In the genomic region with DNA sequence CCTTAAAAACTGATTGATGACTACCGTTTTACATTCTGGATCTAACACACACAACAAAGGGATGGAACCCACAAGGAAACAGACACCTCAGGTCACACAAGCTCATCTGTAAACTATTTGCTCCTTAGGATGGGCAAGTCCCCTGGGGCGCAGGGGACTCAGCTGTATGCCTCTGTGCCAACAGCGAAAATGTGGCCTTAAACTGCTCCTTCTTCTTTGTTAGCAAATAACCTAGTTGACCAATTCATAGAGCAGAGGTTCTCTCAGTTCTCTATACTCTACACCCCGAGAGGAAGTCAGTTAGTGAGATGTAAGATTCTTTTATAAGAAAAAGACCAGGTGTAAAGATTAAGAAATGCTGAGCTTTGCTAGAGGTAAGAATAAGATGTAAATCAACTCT, we compare ENCODE assay signal across 9 cellular contexts.
DNase-seq lines count a peak whose midpoint lies in the region; ATAC-seq and TF ChIP-seq lines count a peak whose summit lies in the region.
"Had no signal": no experiment of that assay in that cellular context is flagged by ENCODE, and none has a peak within 500 bp of the region (broad histone marks: within the 10 kb centered on the region; RNA-seq: fewer than 3 reads in every experiment).

No MANE protein-coding gene starts in this region.

- no peaks in the 10 kb centered on the region for H3K36me3 Mint-ChIP-seq in activated naive CD4-positive, alpha-beta T cell treated with anti-CD3 and anti-CD28 coated beads, Interleukin-2, amount 50 U/mL, for 24 hours
- H3K36me3 Mint-ChIP-seq in WTC11 (no peaks in the 10 kb centered on the region), chondrocyte (ENCODE audit: low read depth) (no peaks in the 10 kb centered on the region)
- no peaks in the 10 kb centered on the region for H3K36me3 Mint-ChIP-seq in activated T-cell treated with anti-CD3 and anti-CD28 coated beads, Interleukin-2, amount 50 U/mL, for 4 hours (ENCODE audit: insufficient read depth)

- no peaks in the 10 kb centered on the region for H3K27me3 Mint-ChIP-seq in activated naive CD4-positive, alpha-beta T cell treated with anti-CD3 and anti-CD28 coated beads, Interleukin-2, amount 50 U/mL, for 24 hours
- H3K27me3 Mint-ChIP-seq in WTC11 (ENCODE audit: low read depth) (no peaks in the 10 kb centered on the region; the same call in 1 of the 2 replicates), chondrocyte (ENCODE audit: low read depth) (no peaks in the 10 kb centered on the region)
- no peaks in the 10 kb centered on the region for H3K27me3 Mint-ChIP-seq in activated T-cell treated with anti-CD3 and anti-CD28 coated beads, Interleukin-2, amount 50 U/mL, for 4 hours (ENCODE audit: low read depth)

- peak overlapping the region; percentile 30 for H3K27ac Mint-ChIP-seq in activated naive CD4-positive, alpha-beta T cell treated with anti-CD3 and anti-CD28 coated beads, Interleukin-2, amount 50 U/mL, for 24 hours
- H3K27ac Mint-ChIP-seq in WTC11 (no peak overlapping the region), chondrocyte (ENCODE audit: unreplicated experiment) (no peak overlapping the region)

- no peaks in the 10 kb centered on the region for H3K9me3 Mint-ChIP-seq in activated naive CD4-positive, alpha-beta T cell treated with anti-CD3 and anti-CD28 coated beads, Interleukin-2, amount 50 U/mL, for 24 hours
- H3K9me3 Mint-ChIP-seq in WTC11, result no peaks in the 10 kb centered on the region
- no peaks in the 10 kb centered on the region for H3K9me3 Mint-ChIP-seq in chondrocyte (ENCODE audit: low read depth)
- no peaks in the 10 kb centered on the region for H3K9me3 Mint-ChIP-seq in activated T-cell treated with anti-CD3 and anti-CD28 coated beads, Interleukin-2, amount 50 U/mL, for 4 hours

- POLR2A ChIA-PET in WTC11 (lab: Charles Lee), result no interaction called here

- TF ChIP-seq CTCF in WTC11 (IDR thresholded peaks at IDR 0.05) (no peak), chondrocyte (IDR thresholded peaks at IDR 0.05) (no peak)

- H3K4me1 Mint-ChIP-seq in activated naive CD4-positive, alpha-beta T cell treated with anti-CD3 and anti-CD28 coated beads, Interleukin-2, amount 50 U/mL, for 24 hours, result peaks cover 57% of the 10 kb centered on the region
- H3K4me1 Mint-ChIP-seq in WTC11, result peaks cover 24% of the 10 kb centered on the region
- H3K4me1 Mint-ChIP-seq in chondrocyte (ENCODE audit: low read depth), result peaks cover 25% of the 10 kb centered on the region
- peaks cover 57% of the 10 kb centered on the region for H3K4me1 Mint-ChIP-seq in activated T-cell treated with anti-CD3 and anti-CD28 coated beads, Interleukin-2, amount 50 U/mL, for 4 hours (ENCODE audit: low read depth)

- no peak for DNase-seq in activated naive CD4-positive, alpha-beta T cell treated with Interleukin-2 at 50 U/mL for 16 hours
- DNase-seq in MV-4-11 (lab: John Stamatoyannopoulos, UW), result peak; percentile 58
- no peak for DNase-seq in WTC11 (ENCODE audit: low spot score)
- DNase-seq in chondrocyte (ENCODE audit: low spot score), result no peak
- DNase-seq in activated T-cell treated with anti-CD3 and anti-CD28 coated beads, Interleukin-2, amount 50 U/mL, for 4 hours, result no peak
- DNase-seq in globus pallidus (ENCODE audit: low spot score), result no peak
- DNase-seq: NCI-H2227 treated with DMSO at 0.1 percent for 48 hours had no signal

- ATAC-seq in HG02885 (IDR thresholded peaks at IDR 0.05; ENCODE audit: poor library complexity, unreplicated experiment), result peak; percentile 48
- ATAC-seq in WTC11, result no peak
- ATAC-seq in activated T-cell treated with anti-CD3 and anti-CD28 coated beads, Interleukin-2, amount 50 U/mL, for 4 hours, result no peak

- CTCF ChIA-PET in WTC11 (lab: Charles Lee), result interaction anchor here (0.6 to 2.2 kb wide), 5 partner anchors 27 to 148 kb away, joined by 3 to 13 read pairs (median 3); no protein-coding TSS in a partner anchor

- H3K4me3 Mint-ChIP-seq in activated naive CD4-positive, alpha-beta T cell treated with anti-CD3 and anti-CD28 coated beads, Interleukin-2, amount 50 U/mL, for 24 hours, result no peak overlapping the region
- H3K4me3 Mint-ChIP-seq in WTC11 (no peak overlapping the region), chondrocyte (ENCODE audit: unreplicated experiment) (no peak overlapping the region)
- H3K4me3 Mint-ChIP-seq in activated T-cell treated with anti-CD3 and anti-CD28 coated beads, Interleukin-2, amount 50 U/mL, for 4 hours, result no peak overlapping the region

TF ChIP-seq in WTC11, 78 proteins besides CTCF, POLR2A, EP300 and RAD21:
- TF ChIP-seq, protein P1, sequence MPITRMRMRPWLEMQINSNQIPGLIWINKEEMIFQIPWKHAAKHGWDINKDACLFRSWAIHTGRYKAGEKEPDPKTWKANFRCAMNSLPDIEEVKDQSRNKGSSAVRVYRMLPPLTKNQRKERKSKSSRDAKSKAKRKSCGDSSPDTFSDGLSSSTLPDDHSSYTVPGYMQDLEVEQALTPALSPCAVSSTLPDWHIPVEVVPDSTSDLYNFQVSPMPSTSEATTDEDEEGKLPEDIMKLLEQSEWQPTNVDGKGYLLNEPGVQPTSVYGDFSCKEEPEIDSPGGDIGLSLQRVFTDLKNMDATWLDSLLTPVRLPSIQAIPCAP (CRISPR knock-in tag; IDR thresholded peaks at IDR 0.05), result no peak
